16 cellular contexts compared by ENCODE assay signal in the genomic region with DNA sequence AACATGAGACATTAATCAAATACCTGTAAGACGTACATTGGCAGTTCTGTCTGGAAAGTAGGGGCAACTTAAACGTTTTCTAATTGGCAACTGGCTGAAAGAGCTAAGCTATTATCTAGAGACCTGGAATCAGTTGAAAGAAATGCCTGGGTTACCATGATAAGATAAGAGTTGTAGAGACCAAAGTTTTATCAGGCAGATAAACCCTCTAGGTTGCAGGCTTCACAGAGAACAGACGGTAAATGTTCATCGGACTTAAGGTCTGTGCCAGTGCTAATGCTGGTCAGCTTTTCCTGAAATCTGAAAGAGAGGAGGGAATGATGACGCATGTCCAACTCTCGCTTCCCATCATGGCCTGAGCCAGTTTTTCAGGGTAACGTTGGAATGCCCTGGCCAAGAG.
"Had no signal": no experiment of that assay in that cellular context is flagged by ENCODE, and none has a peak within 500 bp of the region (broad histone marks: within the 10 kb centered on the region; RNA-seq: fewer than 3 reads in every experiment).

No MANE protein-coding gene starts in this region.

- H3K4me1 Mint-ChIP-seq: naive thymus-derived CD4-positive, alpha-beta T cell; nephron progenitor cell; stimulated activated effector memory CD8-positive, alpha-beta T cell treated with anti-CD3 and anti-CD28 coated beads, Interleukin-12 subunit alpha, Interleukin-12 subunit beta, amount 100 ng/mL, for 72 hours had no signal

- H3K36me3 ChIP-seq: suprapubic skin, tibial artery, upper lobe of left lung, uterus had no signal

- H3K9me3 ChIP-seq: suprapubic skin, upper lobe of left lung, uterus had no signal

- H3K4me3 Mint-ChIP-seq: dendritic cell treated with granulocyte-macrophage colony-stimulating factor and Interleukin-4, amounts not matched to agents 40 ng/mL and 50 ng/mL, for 4 days; naive thymus-derived CD4-positive, alpha-beta T cell; nephron progenitor cell; stimulated activated effector memory CD8-positive, alpha-beta T cell treated with anti-CD3 and anti-CD28 coated beads, Interleukin-12 subunit alpha, Interleukin-12 subunit beta, amount 100 ng/mL, for 72 hours had no signal

- H3K36me3 Mint-ChIP-seq: naive thymus-derived CD4-positive, alpha-beta T cell; stimulated activated effector memory CD8-positive, alpha-beta T cell treated with anti-CD3 and anti-CD28 coated beads, Interleukin-12 subunit alpha, Interleukin-12 subunit beta, amount 100 ng/mL, for 72 hours had no signal

- H3K27me3 Mint-ChIP-seq: dendritic cell treated with granulocyte-macrophage colony-stimulating factor and Interleukin-4, amounts not matched to agents 40 ng/mL and 50 ng/mL, for 4 days; naive thymus-derived CD4-positive, alpha-beta T cell had no signal

- H3K27me3 ChIP-seq: foreskin keratinocyte, suprapubic skin, tibial artery, upper lobe of left lung had no signal

- FAIRE-seq: endothelial cell of umbilical vein had no signal

- H3K4me3 ChIP-seq: suprapubic skin, tibial artery, upper lobe of left lung, uterus had no signal

- H3K9me3 Mint-ChIP-seq: dendritic cell treated with granulocyte-macrophage colony-stimulating factor and Interleukin-4, amounts not matched to agents 40 ng/mL and 50 ng/mL, for 4 days had no signal

- H3K27ac Mint-ChIP-seq: dendritic cell treated with granulocyte-macrophage colony-stimulating factor and Interleukin-4, amounts not matched to agents 40 ng/mL and 50 ng/mL, for 4 days; naive thymus-derived CD4-positive, alpha-beta T cell; nephron progenitor cell; stimulated activated effector memory CD8-positive, alpha-beta T cell treated with anti-CD3 and anti-CD28 coated beads, Interleukin-12 subunit alpha, Interleukin-12 subunit beta, amount 100 ng/mL, for 72 hours had no signal

- DNase-seq: foreskin keratinocyte; head of caudate nucleus; hippocampal formation; left colon; naive thymus-derived CD4-positive, alpha-beta T cell; nephron progenitor cell; stimulated activated CD4-positive, alpha-beta T cell treated with anti-CD3 and anti-CD28 coated beads, Interleukin-4, amount 100 ng/mL, for 1 hour; stimulated activated CD8-positive, alpha-beta memory T cell treated with anti-CD3 and anti-CD28 coated beads, Interleukin-4, amount 100 ng/mL, for 48 hours; stimulated activated naive CD8-positive, alpha-beta T cell treated with anti-CD3 and anti-CD28 coated beads, Interleukin-15, Interleukin-2, amounts not matched to agents 100 U/mL and 50 U/mL, for 24 hours; tibial artery; upper lobe of left lung; uterus had no signal

- ATAC-seq: foreskin keratinocyte; left colon; naive thymus-derived CD4-positive, alpha-beta T cell; stimulated activated effector memory CD8-positive, alpha-beta T cell treated with anti-CD3 and anti-CD28 coated beads, Interleukin-12 subunit alpha, Interleukin-12 subunit beta, amount 100 ng/mL, for 72 hours; stimulated activated naive CD8-positive, alpha-beta T cell treated with anti-CD3 and anti-CD28 coated beads, Interleukin-15, Interleukin-2, amounts not matched to agents 100 U/mL and 50 U/mL, for 24 hours had no signal

- H3K27ac ChIP-seq: foreskin keratinocyte, suprapubic skin, tibial artery, upper lobe of left lung, uterus had no signal

- H3K4me1 ChIP-seq: suprapubic skin, tibial artery, upper lobe of left lung, uterus had no signal
